ENCODE assay signal across 28 cellular contexts in the genomic region with DNA sequence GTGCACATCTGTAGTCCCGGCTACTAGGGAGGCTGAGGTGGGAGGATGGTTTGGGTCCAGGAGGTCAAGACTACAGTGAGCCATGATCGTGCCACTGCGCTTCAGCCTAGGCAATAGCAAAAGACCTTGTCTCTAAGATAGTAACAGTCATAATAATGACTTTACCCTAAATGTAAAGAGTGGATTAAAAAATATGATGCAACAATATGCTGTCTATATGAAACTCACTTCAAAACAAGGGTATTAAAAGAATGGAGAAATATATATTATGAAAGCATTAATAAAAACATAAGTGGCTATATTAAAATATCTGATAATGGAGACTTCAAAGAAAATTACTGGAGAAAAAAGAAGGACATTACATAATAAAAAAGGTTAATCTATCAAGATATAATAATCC. TPM values are rescaled to one million over a fixed set of nuclear protein-coding genes. Genes with fewer than 3 reads are reported as not detected.
DNase-seq lines count a peak whose midpoint lies in the region; ATAC-seq and TF ChIP-seq lines count a peak whose summit lies in the region.
"Had no signal": no experiment of that assay in that cellular context is flagged by ENCODE, and none has a peak within 500 bp of the region (broad histone marks: within the 10 kb centered on the region; RNA-seq: fewer than 3 reads in every experiment).

No MANE protein-coding gene starts in this region.

- H4K20me1 ChIP-seq in mammary epithelial cell (ENCODE audit: insufficient read depth, low read length) (no peaks in the 10 kb centered on the region), IMR-90 (ENCODE audit: insufficient read depth, low read length) (peaks cover 58% of the 10 kb centered on the region)

- 100% methylated on average over 3 of the region's 3 CpGs for WGBS in mammary epithelial cell (ENCODE audit: low coverage, missing lambda C conversion rate)
- no CpG with 5 or more reads among the region's 3 CpGs for WGBS in IMR-90 (ENCODE audit: extremely low coverage in 2 of 2, insufficient read length in 1 of 2), 2 experiments

- CTCF ChIA-PET in MCF 10A (lab: Yijun Ruan, JAX) (no interaction called here), mammary epithelial cell (lab: Charles Lee; ENCODE audit: low non-redundant PET) (no interaction called here), IMR-90 (lab: Yijun Ruan, JAX) (no interaction called here)

- H3K9ac ChIP-seq in mammary epithelial cell (ENCODE audit: insufficient read depth, low read length) (no peak overlapping the region), IMR-90 (ENCODE audit: low read depth, low read length) (no peak overlapping the region)

- DNase-seq in MCF 10A (ENCODE audit: unreplicated experiment) (no peak), mammary epithelial cell (no peak), IMR-90 (no peak), SHP77 (lab: John Stamatoyannopoulos, UW) (no peak), NCI-H2196 (lab: John Stamatoyannopoulos, UW; ENCODE audit: unreplicated experiment) (no peak), NCI-H1694 (lab: John Stamatoyannopoulos, UW) (no peak)
- no peak for DNase-seq in stimulated activated naive B cell treated with anti-CD40 and anti-IgM and Interleukin-4, amounts not matched to agents 10 μg/mL and 1 μg/mL and 100 μg/mL, for 72 hours
- DNase-seq: 8988T; activated CD4-positive, alpha-beta T cell treated with anti-CD3 and anti-CD28 coated beads, Interleukin-2, amount 50 U/mL, for 48 hours; activated CD4-positive, CD25-positive, alpha-beta regulatory T cell treated with anti-CD3 and anti-CD28 coated beads, Interleukin-2, amount 50 U/mL, for 72 hours; activated CD8-positive, alpha-beta memory T cell treated with anti-CD3 and anti-CD28 coated beads, Interleukin-2, amount 50 U/mL, for 4 hours; activated naive CD4-positive, alpha-beta T cell treated with Interleukin-2 at 50 U/mL for 16 hours; CD8-positive, alpha-beta T cell; esophagus squamous epithelium; foreskin keratinocyte; head of caudate nucleus; left ventricle myocardium superior; naive thymus-derived CD4-positive, alpha-beta T cell; NCI-H82; stimulated activated CD4-positive, alpha-beta T cell treated with anti-CD3 and anti-CD28 coated beads, Interleukin-12 subunit alpha, Interleukin-12 subunit beta, amount 100 ng/mL, for 4 hours; stimulated activated CD4-positive, alpha-beta T cell treated with anti-CD3 and anti-CD28 coated beads, Interleukin-2, amount 100 ng/mL, for 48 hours had no signal

- no peak overlapping the region for H3K4me3 ChIP-seq in mammary epithelial cell (replicated peaks in 1 of 3; ENCODE audit: insufficient read depth in 1 of 3, low read depth in 2 of 3, low read length in 3 of 3)
- H3K4me3 ChIP-seq in IMR-90 (ENCODE audit: insufficient read depth, low read depth, low read length), result no peak overlapping the region
- H3K4me3 ChIP-seq: esophagus squamous epithelium, prostate gland had no signal

- no peak overlapping the region for H3K14ac ChIP-seq in IMR-90 (replicated peaks; ENCODE audit: low read depth, low read length)

- H2BK5ac ChIP-seq in IMR-90 (ENCODE audit: low read depth, low read length, poor library complexity, severe bottlenecking), result no peak overlapping the region

- dilution Hi-C loops in mammary epithelial cell (cut with HindIII; ENCODE audit: low sequenced_read_pairs), result no loop called here
- dilution Hi-C loops in IMR-90 (cut with HindIII; ENCODE audit: low sequenced_read_pairs, unreplicated experiment), result no loop called here

- H3K79me2 ChIP-seq in mammary epithelial cell (ENCODE audit: insufficient read depth, low read length), result peaks cover 95% of the 10 kb centered on the region

- H4K5ac ChIP-seq in IMR-90 (ENCODE audit: low read depth, low read length), result no peak overlapping the region

- H3K9me1 ChIP-seq in IMR-90 (ENCODE audit: insufficient read depth, low read length), result peaks cover 9% of the 10 kb centered on the region

- BruUV-seq in MCF 10A (replicated peaks; lab: Mats Ljungman, UMichigan), result no TSS peak
- no TSS peak for BruUV-seq in mammary epithelial cell (replicated peaks; lab: Mats Ljungman, UMichigan)
- BruUV-seq in IMR-90 (replicated peaks; lab: Mats Ljungman, UMichigan), result no TSS peak

- peaks cover 49% of the 10 kb centered on the region for H3K4me1 Mint-ChIP-seq in MCF 10A (ENCODE audit: insufficient read depth, unreplicated experiment)
- peaks cover 76% of the 10 kb centered on the region for H3K4me1 Mint-ChIP-seq in dendritic cell treated with granulocyte-macrophage colony-stimulating factor and Interleukin-4, amounts not matched to agents 40 ng/mL and 50 ng/mL, for 4 days (ENCODE audit: low read depth)
- peaks cover 55 to 82% of the 10 kb centered on the region in 2 donors for H3K4me1 Mint-ChIP-seq in stimulated activated naive B cell treated with anti-CD40 and anti-IgM and Interleukin-4, amounts not matched to agents 10 μg/mL and 1 μg/mL and 100 μg/mL, for 72 hours

- TF ChIP-seq POLR2A in IMR-90 (IDR thresholded peaks at IDR 0.05; ENCODE audit: low read depth, low read length), result no peak

- no peak overlapping the region for H2AK9ac ChIP-seq in IMR-90 (replicated peaks; ENCODE audit: low read depth, low read length, poor library complexity)

- H3K27me3 Mint-ChIP-seq in MCF 10A (ENCODE audit: insufficient read depth, unreplicated experiment), result no peaks in the 10 kb centered on the region
- no peaks in the 10 kb centered on the region for H3K27me3 Mint-ChIP-seq in dendritic cell treated with granulocyte-macrophage colony-stimulating factor and Interleukin-4, amounts not matched to agents 40 ng/mL and 50 ng/mL, for 4 days
- no peaks in the 10 kb centered on the region for H3K27me3 Mint-ChIP-seq in stimulated activated naive B cell treated with anti-CD40 and anti-IgM and Interleukin-4, amounts not matched to agents 10 μg/mL and 1 μg/mL and 100 μg/mL, for 72 hours
- H3K27me3 Mint-ChIP-seq: naive thymus-derived CD4-positive, alpha-beta T cell had no signal

- H3K27ac ChIP-seq in mammary epithelial cell (ENCODE audit: insufficient read depth, low read depth, low read length), result no peak overlapping the region
- H3K27ac ChIP-seq in IMR-90 (ENCODE audit: insufficient read depth, low read length), result peak overlapping the region; percentile 31; the same call in 1 of the 2 replicates
- H3K27ac ChIP-seq: esophagus squamous epithelium, foreskin keratinocyte, prostate gland had no signal

- TF ChIP-seq RAD21 in IMR-90 (IDR thresholded peaks at IDR 0.05; ENCODE audit: low read length), result no peak

- H3K79me1 ChIP-seq in IMR-90 (ENCODE audit: low read depth in 1 of 2, low read length in 2 of 2), result peaks cover 31 to 94% of the 10 kb centered on the region in 2 experiments

- 0 out of 3 replicates have a peak overlapping the region, but pooled peaks have one; percentile 6 for H2BK15ac ChIP-seq in IMR-90 (ENCODE audit: low read depth, low read length)

- H3K56ac ChIP-seq in IMR-90 (ENCODE audit: extremely low read depth, insufficient read depth, low read length), result no peak overlapping the region

- no peak overlapping the region for H2BK20ac ChIP-seq in IMR-90 (ENCODE audit: low read depth, low read length)

- H3K36me3 Mint-ChIP-seq in MCF 10A (ENCODE audit: insufficient read depth, unreplicated experiment), result peaks cover 24% of the 10 kb centered on the region
- H3K36me3 Mint-ChIP-seq in dendritic cell treated with granulocyte-macrophage colony-stimulating factor and Interleukin-4, amounts not matched to agents 40 ng/mL and 50 ng/mL, for 4 days (ENCODE audit: low read depth), result peaks cover 51% of the 10 kb centered on the region
- H3K36me3 Mint-ChIP-seq in stimulated activated naive B cell treated with anti-CD40 and anti-IgM and Interleukin-4, amounts not matched to agents 10 μg/mL and 1 μg/mL and 100 μg/mL, for 72 hours, result peaks cover 53 to 73% of the 10 kb centered on the region in 2 donors

- in situ Hi-C loops in mammary epithelial cell (cut with MboI; ENCODE audit: low sequenced_read_pairs in 2 of 2), result no loop called here
- in situ Hi-C loops in IMR-90 (cut with MboI; ENCODE audit: low sequenced_read_pairs), result no loop called here

- intact Hi-C loops in MCF 10A (cut with micrococcal nuclease) (no loop called here), mammary epithelial cell (cut with micrococcal nuclease) (no loop called here), IMR-90 (cut with micrococcal nuclease) (no loop called here)
- intact Hi-C loops in dendritic cell treated with granulocyte-macrophage colony-stimulating factor and Interleukin-4, amounts not matched to agents 40 ng/mL and 50 ng/mL, for 4 days (cut with micrococcal nuclease), result no loop called here

- H3K9me3 ChIP-seq in mammary epithelial cell (replicated peaks; ENCODE audit: insufficient read depth, low read length), result no peaks in the 10 kb centered on the region
- H3K9me3 ChIP-seq in IMR-90 (ENCODE audit: control insufficient read depth, insufficient read depth, low read length), result no peaks in the 10 kb centered on the region
- H3K9me3 ChIP-seq: esophagus squamous epithelium, neutrophil, prostate gland had no signal

- H3K4me2 ChIP-seq in mammary epithelial cell (ENCODE audit: insufficient read depth, low read depth, low read length) (no peak overlapping the region), IMR-90 (ENCODE audit: low read depth, low read length) (no peak overlapping the region)

- no peaks in the 10 kb centered on the region for H3K9me3 Mint-ChIP-seq in MCF 10A (ENCODE audit: unreplicated experiment)
- H3K9me3 Mint-ChIP-seq in dendritic cell treated with granulocyte-macrophage colony-stimulating factor and Interleukin-4, amounts not matched to agents 40 ng/mL and 50 ng/mL, for 4 days, result no peaks in the 10 kb centered on the region
- H3K9me3 Mint-ChIP-seq in stimulated activated naive B cell treated with anti-CD40 and anti-IgM and Interleukin-4, amounts not matched to agents 10 μg/mL and 1 μg/mL and 100 μg/mL, for 72 hours, result no peaks in the 10 kb centered on the region
- H3K9me3 Mint-ChIP-seq: CD8-positive, alpha-beta T cell; naive thymus-derived CD4-positive, alpha-beta T cell; T-helper 1 cell treated with Interleukin-12 subunit alpha and Interleukin-12 subunit beta and Interleukin-4 antibody, amounts not matched to agents 30 μg/mL and 1 μg/mL, for 36 hours had no signal

- H3K18ac ChIP-seq in IMR-90 (ENCODE audit: low read depth, low read length), result no peak overlapping the region

- H3K4ac ChIP-seq in IMR-90 (ENCODE audit: low read depth, low read length), result no peak overlapping the region

- TF ChIP-seq CTCF in MCF 10A (IDR thresholded peaks at IDR 0.05; ENCODE audit: unreplicated experiment) (no peak), mammary epithelial cell (conservative IDR thresholded peaks at IDR 0.05 in 1 of 2, IDR thresholded peaks at IDR 0.05 in 1 of 2; ENCODE audit: extremely low read depth in 1 of 2, insufficient read depth in 1 of 2, low read depth in 1 of 2, low read length in 2 of 2) (no peak), IMR-90 (conservative IDR thresholded peaks at IDR 0.05; ENCODE audit: low read depth, low read length) (no peak)

- H4K8ac ChIP-seq in IMR-90 (ENCODE audit: low read depth in 2 of 2, low read length in 2 of 2), result peak overlapping the region in 1 of 2 experiments; percentile 35; a peak in 1 of 4 replicates

- POLR2A ChIA-PET in MCF 10A (lab: Yijun Ruan, JAX) (interaction anchor here (0.6 to 0.7 kb wide), 2 partner anchors 27 to 1122 kb away, joined by 4 read pairs; no protein-coding TSS in a partner anchor), IMR-90 (lab: Charles Lee; ENCODE audit: unreplicated experiment) (no interaction called here)

- ATAC-seq in IMR-90 (ENCODE audit: low read depth), result no peak
- no peak for ATAC-seq in stimulated activated naive B cell treated with anti-CD40 and anti-IgM and Interleukin-4, amounts not matched to agents 10 μg/mL and 1 μg/mL and 100 μg/mL, for 72 hours (replicated peaks)
- ATAC-seq: CD8-positive, alpha-beta T cell; foreskin keratinocyte; left ventricle myocardium superior; naive thymus-derived CD4-positive, alpha-beta T cell; sciatic nerve; SK-N-SH treated with all-trans-retinoic acid at 6 μM for 48 hours had no signal

- H3K36me3 ChIP-seq in mammary epithelial cell (ENCODE audit: insufficient read depth, low read length) (peaks cover 4% of the 10 kb centered on the region), IMR-90 (ENCODE audit: control insufficient read depth, insufficient read depth, low read length) (peaks cover 22% of the 10 kb centered on the region)
- H3K36me3 ChIP-seq: neutrophil, prostate gland had no signal

- H2AFZ ChIP-seq in mammary epithelial cell (ENCODE audit: low read depth, low read length) (no peak overlapping the region), IMR-90 (replicated peaks; ENCODE audit: low read length, poor library complexity) (no peak overlapping the region)

- no peak overlapping the region for H3K4me3 Mint-ChIP-seq in MCF 10A (ENCODE audit: unreplicated experiment)
- no peak overlapping the region for H3K4me3 Mint-ChIP-seq in dendritic cell treated with granulocyte-macrophage colony-stimulating factor and Interleukin-4, amounts not matched to agents 40 ng/mL and 50 ng/mL, for 4 days
- peak overlapping the region in 1 of 2 donors; percentile 68 for H3K4me3 Mint-ChIP-seq in stimulated activated naive B cell treated with anti-CD40 and anti-IgM and Interleukin-4, amounts not matched to agents 10 μg/mL and 1 μg/mL and 100 μg/mL, for 72 hours
- H3K4me3 Mint-ChIP-seq: CD8-positive, alpha-beta T cell; mesothelial cell of epicardium; T-helper 1 cell treated with Interleukin-12 subunit alpha and Interleukin-12 subunit beta and Interleukin-4 antibody, amounts not matched to agents 30 μg/mL and 1 μg/mL, for 36 hours had no signal

- peak overlapping the region; percentile 50 for H3K27ac Mint-ChIP-seq in MCF 10A (ENCODE audit: low read depth, unreplicated experiment)
- H3K27ac Mint-ChIP-seq in dendritic cell treated with granulocyte-macrophage colony-stimulating factor and Interleukin-4, amounts not matched to agents 40 ng/mL and 50 ng/mL, for 4 days, result peak overlapping the region; percentile 5
- H3K27ac Mint-ChIP-seq in stimulated activated naive B cell treated with anti-CD40 and anti-IgM and Interleukin-4, amounts not matched to agents 10 μg/mL and 1 μg/mL and 100 μg/mL, for 72 hours, result peak overlapping the region; percentile 91
- H3K27ac Mint-ChIP-seq: CD8-positive, alpha-beta T cell; mesothelial cell of epicardium had no signal

- H3K27me3 ChIP-seq in mammary epithelial cell (ENCODE audit: insufficient read depth, low read length), result no peaks in the 10 kb centered on the region
- H3K27me3 ChIP-seq in IMR-90 (ENCODE audit: control insufficient read depth, insufficient read depth, low read length), result no peaks in the 10 kb centered on the region
- H3K27me3 ChIP-seq: esophagus squamous epithelium, foreskin keratinocyte, neutrophil had no signal

- H2AK5ac ChIP-seq in IMR-90 (ENCODE audit: low read depth, low read length), result 0 out of 2 replicates have a peak overlapping the region, but pooled peaks have one; percentile 50

- 0 out of 2 replicates have a peak overlapping the region, but pooled peaks have one; percentile 34 for H3K23ac ChIP-seq in IMR-90 (ENCODE audit: low read depth, low read length)

- H3K4me1 ChIP-seq in mammary epithelial cell (ENCODE audit: insufficient read depth, low read length) (peaks cover 10% of the 10 kb centered on the region), IMR-90 (ENCODE audit: control insufficient read depth, insufficient read depth, low read length) (peaks cover 14% of the 10 kb centered on the region)
- H3K4me1 ChIP-seq: foreskin keratinocyte had no signal

- no peak overlapping the region for H2BK120ac ChIP-seq in IMR-90 (ENCODE audit: low read depth, low read length)

- no peak overlapping the region for H4K91ac ChIP-seq in IMR-90 (ENCODE audit: insufficient read depth, low read depth, low read length)

RNA-seq across cellular contexts. Expression of gene GNA12, which starts 5.7 kb away (rescaled TPM):
- total RNA-seq in MCF 10A (2022) (36.2 and 38.6 TPM in 2 replicates), mammary epithelial cell (10 to 100 TPM; 26.2 to 46.0 TPM), IMR-90 (2012; rRNA removed) (14.3 and 14.4 TPM in 2 replicates)
- polyA plus RNA-seq in mammary epithelial cell (67.7 TPM), IMR-90 (2012; rRNA removed) (89.0 and 93.9 TPM in 2 replicates)
- polyA minus RNA-seq in mammary epithelial cell, result 60.6 TPM
- polyA plus RNA-seq in IMR-90 (2012; cell fraction: cytosol; rRNA removed), result 41.2 and 78.7 TPM in 2 replicates
- polyA plus RNA-seq in IMR-90 (2012; cell fraction: nucleus; rRNA removed; ENCODE audit: low replicate concordance), result 60.2 and 62.3 TPM in 2 replicates

Comparison
In these comparisons a context has a peak if more than half of its experiments do, and no peak if none do; other contexts are left out.
1. H3K27ac Mint-ChIP-seq: peak in every context shown above with its lines; median percentile 91 in stimulated activated naive B cell treated with anti-CD40 and anti-IgM and Interleukin-4, amounts not matched to agents 10 μg/mL and 1 μg/mL and 100 μg/mL, for 72 hours; 50 in MCF 10A; 5 in dendritic cell treated with granulocyte-macrophage colony-stimulating factor and Interleukin-4, amounts not matched to agents 40 ng/mL and 50 ng/mL, for 4 days.